13 cellular contexts compared by ENCODE assay signal in the genomic region with DNA sequence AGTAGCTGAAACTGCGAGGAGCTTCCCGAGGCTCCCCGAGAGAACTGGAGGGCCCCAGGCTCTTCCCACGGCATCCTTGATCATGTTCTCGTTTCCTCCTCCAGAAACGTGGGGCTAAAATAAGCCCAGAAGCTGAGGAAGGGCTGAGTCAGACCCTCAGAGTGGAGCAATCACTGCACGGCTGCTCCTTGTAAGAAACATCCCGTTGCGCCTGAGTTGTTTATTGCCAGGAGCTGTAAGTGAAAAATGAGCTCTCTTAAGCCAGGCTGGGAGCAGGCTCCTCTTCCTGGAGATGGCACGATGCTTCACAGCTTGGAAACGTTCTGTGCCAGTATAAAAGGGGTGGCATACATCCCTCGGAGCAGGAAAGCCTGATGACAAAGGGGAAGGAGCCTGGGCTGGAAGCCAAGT. TPM values are rescaled to one million over a fixed set of nuclear protein-coding genes. Genes with fewer than 3 reads are reported as not detected.
DNase-seq lines count a peak whose midpoint lies in the region; ATAC-seq and TF ChIP-seq lines count a peak whose summit lies in the region.
"Had no signal": no experiment of that assay in that cellular context is flagged by ENCODE, and none has a peak within 500 bp of the region (broad histone marks: within the 10 kb centered on the region; RNA-seq: fewer than 3 reads in every experiment).

No MANE protein-coding gene starts in this region.

- H3K27ac ChIP-seq in left lung (no peak overlapping the region), gastrocnemius medialis (no peak overlapping the region)

- in situ Hi-C loops in gastrocnemius medialis (cut with MboI; ENCODE audit: low sequenced_read_pairs in 4 of 4) = no loop called here

- peak; percentile 34 for ATAC-seq in left lung
- ATAC-seq in gastrocnemius medialis = no peak
- ATAC-seq in GM21786 (IDR thresholded peaks at IDR 0.05; ENCODE audit: unreplicated experiment) = no peak

- TF ChIP-seq POLR2A in gastrocnemius medialis (IDR thresholded peaks at IDR 0.05) = no peak

- H3K4me3 Mint-ChIP-seq in HFFc6 = no peak overlapping the region
- H3K4me3 Mint-ChIP-seq: B cell had no signal

- peak; percentile 49 for DNase-seq in AG10803 (ENCODE audit: low read depth)
- DNase-seq in M059J (ENCODE audit: low read depth) = peak; percentile 66
- peak; percentile 74 for DNase-seq in cerebellar cortex (ENCODE audit: low spot score)
- DNase-seq in left lung = no peak
- no peak for DNase-seq in gastrocnemius medialis
- DNase-seq in SW480 (ENCODE audit: low spot score) = no peak
- DNase-seq in HFFc6 = no peak
- DNase-seq: NCI-H1694; stimulated activated CD4-positive, alpha-beta T cell treated with anti-CD3 and anti-CD28 coated beads, Interleukin-2, amount 100 ng/mL, for 48 hours; stimulated activated naive CD4-positive, alpha-beta T cell treated with Interleukin-2 at 50 U/mL for 16 hours had no signal

- no peak overlapping the region for H3K4me3 ChIP-seq in AG10803 (ENCODE audit: low read length)
- H3K4me3 ChIP-seq in left lung = no peak overlapping the region
- no peak overlapping the region for H3K4me3 ChIP-seq in gastrocnemius medialis

- H3K36me3 ChIP-seq in left lung = no peaks in the 10 kb centered on the region
- H3K36me3 ChIP-seq in gastrocnemius medialis = no peaks in the 10 kb centered on the region

- no peaks in the 10 kb centered on the region for H3K36me3 Mint-ChIP-seq in HFFc6 (ENCODE audit: low read depth)

- H3K4me1 ChIP-seq in left lung (no peaks in the 10 kb centered on the region), gastrocnemius medialis (no peaks in the 10 kb centered on the region)

- peaks cover 53% of the 10 kb centered on the region for H3K9me3 Mint-ChIP-seq in HFFc6

- H3K27me3 ChIP-seq in left lung (peaks cover 0 to 10% of the 10 kb centered on the region in 2 donors), gastrocnemius medialis (no peaks in the 10 kb centered on the region)

- H3K9me3 ChIP-seq in left lung (peaks cover 0 to 4% of the 10 kb centered on the region in 2 donors), gastrocnemius medialis (no peaks in the 10 kb centered on the region)

- no peaks in the 10 kb centered on the region for H3K4me1 Mint-ChIP-seq in HFFc6 (ENCODE audit: low read depth)
- H3K4me1 Mint-ChIP-seq: B cell had no signal

- no peak overlapping the region for H3K27ac Mint-ChIP-seq in HFFc6
- H3K27ac Mint-ChIP-seq: B cell had no signal

- intact Hi-C loops in left lung (cut with DNase I) (no loop called here), gastrocnemius medialis (cut with DNase I; ENCODE audit: low total_unique reads) (no loop called here)

- H3K27me3 Mint-ChIP-seq in HFFc6 (ENCODE audit: insufficient read depth) = peaks cover 9% of the 10 kb centered on the region

- no peak for TF ChIP-seq CTCF in AG10803 (conservative IDR thresholded peaks at IDR 0.05; ENCODE audit: low read length)
- TF ChIP-seq CTCF in left lung (IDR thresholded peaks at IDR 0.05) = no peak
- no peak for TF ChIP-seq CTCF in gastrocnemius medialis (IDR thresholded peaks at IDR 0.05 in 4 of 5, conservative IDR thresholded peaks at IDR 0.05 in 1 of 5)
- no peak for TF ChIP-seq CTCF in HFFc6 (IDR thresholded peaks at IDR 0.05)

RNA-seq across cellular contexts. Expression of a gene that starts 47.3 kb away (rescaled TPM):
- not detected in 2 replicates for total RNA-seq in M059J (2014; rRNA removed; shearing (Covaris generic))
- total RNA-seq in left lung (1 to 10 TPM in 1 of 2 donors, under 1 TPM in 1; 0.47 to 1.2 TPM), gastrocnemius medialis (under 1 TPM in 2 of 4 donors, not detected in 2; 0.10 to 0.62 TPM)
- total RNA-seq in HFFc6 (2021; fragmentation: NEBNext Ultra II Directional; extraction: Animal tissue kit (Norgen Biotek cat#: 25700)) = under 1 TPM in 4 of 6 experiments, not detected in 2; 0.06 to 0.30 (median 0.12) TPM
- total RNA-seq: pulmonary artery endothelial cell had no signal

Comparison
In these comparisons a context has a peak if more than half of its experiments do, and no peak if none do; other contexts are left out.
1. DNase-seq: peak in AG10803 (single experiment), M059J (single experiment) and cerebellar cortex (single experiment); none in left lung (0 of 2), gastrocnemius medialis (0 of 2), SW480 (single experiment) and HFFc6 (single experiment).